ENCODE assay signal across 30 cellular contexts in the genomic region with DNA sequence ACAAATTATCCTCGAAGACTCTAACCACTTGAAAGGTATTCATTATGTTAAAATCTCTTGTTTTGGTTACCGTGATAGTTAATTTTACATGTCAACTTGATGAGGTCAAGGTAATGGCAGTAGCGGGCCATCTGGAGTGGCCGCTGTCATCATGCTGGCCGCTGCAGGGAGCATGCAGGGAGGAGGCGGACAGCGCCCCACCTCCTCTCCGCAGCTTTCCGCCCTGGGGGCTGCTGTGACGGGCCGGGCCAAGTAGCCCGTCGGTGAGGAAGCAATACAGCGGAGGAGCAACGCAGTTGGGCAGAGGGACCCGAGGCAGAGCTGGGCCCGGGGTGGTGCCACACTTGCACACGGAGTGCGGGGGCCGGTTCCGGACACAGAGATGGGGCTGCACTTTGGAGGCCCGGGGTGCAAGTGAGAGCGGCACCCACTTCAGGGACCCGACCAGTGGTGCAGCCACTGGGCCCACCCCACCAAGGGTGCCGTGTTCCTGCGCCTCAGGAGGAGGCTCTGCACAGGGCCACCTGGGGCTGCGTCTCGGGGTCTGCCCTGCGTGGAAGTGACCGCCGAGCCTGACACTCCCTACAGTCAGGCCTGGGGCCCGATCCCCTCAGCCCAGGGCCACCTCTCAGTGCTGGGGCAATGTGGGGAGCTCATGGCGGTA.
"Had no signal": no experiment of that assay in that cellular context is flagged by ENCODE, and none has a peak within 500 bp of the region (broad histone marks: within the 10 kb centered on the region; RNA-seq: fewer than 3 reads in every experiment).

No MANE protein-coding gene starts in this region.

- H3K27ac Mint-ChIP-seq: activated naive CD4-positive, alpha-beta T cell treated with anti-CD3 and anti-CD28 coated beads, Interleukin-2, amount 10 ng/mL, durations not matched to agents 7 days and 5 days; activated naive CD8-positive, alpha-beta T cell treated with anti-CD3 and anti-CD28 coated beads, Interleukin-2, amount 10 ng/mL, durations not matched to agents 7 days and 5 days; activated T-helper 1 cell treated with anti-CD3 and anti-CD28 coated beads, Interleukin-12 subunit alpha, Interleukin-12 subunit beta, Interleukin-2, Interleukin-4 antibody, amounts not matched to agents 30 ng/mL and 10 ng/mL and 1 ng/mL, durations not matched to agents 14 hours and 24 hours and 36 hours; natural killer cell; progenitor cell of endocrine pancreas; stimulated activated naive B cell treated with anti-CD40 and anti-IgM and Interleukin-4, amounts not matched to agents 10 μg/mL and 1 μg/mL and 100 μg/mL, for 72 hours had no signal

- H3K9me3 Mint-ChIP-seq: activated naive CD4-positive, alpha-beta T cell treated with anti-CD3 and anti-CD28 coated beads, Interleukin-2, amount 10 ng/mL, durations not matched to agents 7 days and 5 days; activated naive CD8-positive, alpha-beta T cell treated with anti-CD3 and anti-CD28 coated beads, Interleukin-2, amount 10 ng/mL, durations not matched to agents 7 days and 5 days; activated T-helper 1 cell treated with anti-CD3 and anti-CD28 coated beads, Interleukin-12 subunit alpha, Interleukin-12 subunit beta, Interleukin-2, Interleukin-4 antibody, amounts not matched to agents 30 ng/mL and 10 ng/mL and 1 ng/mL, durations not matched to agents 14 hours and 24 hours and 36 hours; natural killer cell; stimulated activated naive B cell treated with anti-CD40 and anti-IgM and Interleukin-4, amounts not matched to agents 10 μg/mL and 1 μg/mL and 100 μg/mL, for 72 hours had no signal

- ATAC-seq: activated CD4-positive, CD25-positive, alpha-beta regulatory T cell treated with anti-CD3 and anti-CD28 coated beads, Interleukin-2, amount 50 U/mL, for 24 hours; gastroesophageal sphincter; left cardiac atrium; natural killer cell; sciatic nerve; stimulated activated naive B cell treated with anti-CD40 and anti-IgM and Interleukin-4, amounts not matched to agents 10 μg/mL and 1 μg/mL and 100 μg/mL, for 72 hours had no signal

- H3K4me2 ChIP-seq: hepatocyte had no signal

- H3K4me3 ChIP-seq: coronary artery, dorsolateral prefrontal cortex, gastroesophageal sphincter, hepatocyte, ovary, skin epidermis, tibial nerve had no signal

- H3K27ac ChIP-seq: brain microvascular endothelial cell, coronary artery, dorsolateral prefrontal cortex, gastroesophageal sphincter, hepatocyte, neutrophil, ovary, skin epidermis, tibial nerve, VCaP had no signal

- H3K36me3 ChIP-seq: brain microvascular endothelial cell, gastroesophageal sphincter, neutrophil, ovary, tibial nerve had no signal

- H2AFZ ChIP-seq: hepatocyte had no signal

- H3K36me3 Mint-ChIP-seq: activated naive CD4-positive, alpha-beta T cell treated with anti-CD3 and anti-CD28 coated beads, Interleukin-2, amount 10 ng/mL, durations not matched to agents 7 days and 5 days; activated naive CD8-positive, alpha-beta T cell treated with anti-CD3 and anti-CD28 coated beads, Interleukin-2, amount 10 ng/mL, durations not matched to agents 7 days and 5 days; natural killer cell; stimulated activated naive B cell treated with anti-CD40 and anti-IgM and Interleukin-4, amounts not matched to agents 10 μg/mL and 1 μg/mL and 100 μg/mL, for 72 hours had no signal

- H3K27me3 ChIP-seq: brain microvascular endothelial cell, dorsolateral prefrontal cortex, gastroesophageal sphincter, hepatocyte, neutrophil, ovary, tibial nerve had no signal

- DNase-seq: activated CD4-positive, alpha-beta T cell treated with anti-CD3 and anti-CD28 coated beads for 48 hours; activated CD4-positive, alpha-beta T cell treated with anti-CD3 and anti-CD28 coated beads, Interleukin-2, amount 50 U/mL, for 48 hours; activated CD8-positive, alpha-beta memory T cell treated with anti-CD3 and anti-CD28 coated beads for 24 hours; activated effector memory CD4-positive, alpha-beta T cell treated with anti-CD3 and anti-CD28 coated beads, Interleukin-2, amount 50 U/mL, for 16 hours; activated naive CD4-positive, alpha-beta T cell treated with anti-CD3 and anti-CD28 coated beads, Interleukin-2, amount 10 ng/mL, durations not matched to agents 7 days and 5 days; activated naive CD8-positive, alpha-beta T cell treated with anti-CD3 and anti-CD28 coated beads, Interleukin-2, amount 10 ng/mL, durations not matched to agents 7 days and 5 days; activated T-cell treated with anti-CD3 and anti-CD28 coated beads, Interleukin-2, amount 50 U/mL, for 1 hour; amniotic stem cell; brain microvascular endothelial cell; dorsolateral prefrontal cortex; effector memory CD4-positive, alpha-beta T cell; left cardiac atrium; natural killer cell; ovary; retina; stimulated activated CD4-positive, alpha-beta T cell treated with anti-CD3 and anti-CD28 coated beads, Interleukin-12 subunit alpha, Interleukin-12 subunit beta, amount 100 ng/mL, for 4 hours; stimulated activated CD4-positive, alpha-beta T cell treated with anti-CD3 and anti-CD28 coated beads, Interleukin-4, amount 100 ng/mL, for 24 hours; stimulated activated naive B cell treated with anti-CD40 and anti-IgM and Interleukin-4, amounts not matched to agents 10 μg/mL and 1 μg/mL and 100 μg/mL, for 72 hours; T-helper 1 cell had no signal

- H3K4me1 Mint-ChIP-seq: activated naive CD4-positive, alpha-beta T cell treated with anti-CD3 and anti-CD28 coated beads, Interleukin-2, amount 10 ng/mL, durations not matched to agents 7 days and 5 days; activated naive CD8-positive, alpha-beta T cell treated with anti-CD3 and anti-CD28 coated beads, Interleukin-2, amount 10 ng/mL, durations not matched to agents 7 days and 5 days; natural killer cell had no signal

- H3K4me1 ChIP-seq: gastroesophageal sphincter, tibial nerve had no signal

- H3K4me3 Mint-ChIP-seq: activated naive CD4-positive, alpha-beta T cell treated with anti-CD3 and anti-CD28 coated beads, Interleukin-2, amount 10 ng/mL, durations not matched to agents 7 days and 5 days; activated naive CD8-positive, alpha-beta T cell treated with anti-CD3 and anti-CD28 coated beads, Interleukin-2, amount 10 ng/mL, durations not matched to agents 7 days and 5 days; activated T-helper 1 cell treated with anti-CD3 and anti-CD28 coated beads, Interleukin-12 subunit alpha, Interleukin-12 subunit beta, Interleukin-2, Interleukin-4 antibody, amounts not matched to agents 30 ng/mL and 10 ng/mL and 1 ng/mL, durations not matched to agents 14 hours and 24 hours and 36 hours; natural killer cell; stimulated activated naive B cell treated with anti-CD40 and anti-IgM and Interleukin-4, amounts not matched to agents 10 μg/mL and 1 μg/mL and 100 μg/mL, for 72 hours had no signal

- H3K79me2 ChIP-seq: hepatocyte had no signal

- H3K27me3 Mint-ChIP-seq: progenitor cell of endocrine pancreas; stimulated activated naive B cell treated with anti-CD40 and anti-IgM and Interleukin-4, amounts not matched to agents 10 μg/mL and 1 μg/mL and 100 μg/mL, for 72 hours had no signal

- H3K9me3 ChIP-seq: gastroesophageal sphincter, neutrophil, ovary had no signal
